8 cellular contexts compared by ENCODE assay signal in the genomic region with DNA sequence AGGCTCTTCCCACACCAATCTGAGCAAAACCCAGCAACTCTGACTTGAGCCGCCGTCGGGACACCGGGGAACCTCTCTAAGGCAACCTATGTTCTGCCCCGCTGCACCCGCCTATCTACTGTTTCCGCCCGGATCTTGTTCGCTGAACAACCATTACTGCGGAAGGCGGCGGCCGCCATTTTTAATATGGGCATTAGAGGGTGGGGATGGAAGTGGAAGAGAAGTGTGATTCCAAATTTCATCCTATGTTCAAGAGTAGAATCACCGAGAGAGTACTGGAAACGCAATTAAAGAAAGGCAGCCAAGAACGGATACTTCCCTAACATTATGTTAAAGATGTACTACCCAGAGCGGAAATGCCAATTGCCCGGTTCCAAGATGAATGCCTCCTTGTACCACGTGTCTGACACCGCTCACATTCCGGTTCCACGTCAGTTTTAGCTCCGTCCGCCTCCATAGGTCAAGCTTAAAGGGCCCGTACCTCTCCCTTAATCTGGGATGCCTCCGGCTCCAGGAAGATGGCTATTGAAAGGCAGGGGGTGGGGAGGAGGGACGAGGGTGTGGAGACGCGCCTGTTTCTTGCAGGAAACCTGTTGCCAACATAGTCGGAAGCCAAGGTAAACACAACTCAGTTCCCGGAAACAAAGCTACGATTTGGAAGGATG. TPM values are rescaled to one million over a fixed set of nuclear protein-coding genes. Genes with fewer than 3 reads are reported as not detected.
DNase-seq lines count a peak whose midpoint lies in the region; ATAC-seq and TF ChIP-seq lines count a peak whose summit lies in the region.

DPAGT1 (minus strand) TSS at position 95 of the 665 bp plus-strand sequence. CDS start 198 bp downstream, outside the sequence.

- H3K9me3 Mint-ChIP-seq in WTC11, result no peaks in the 10 kb centered on the region
- H3K9me3 Mint-ChIP-seq in immature natural killer cell, result no peaks in the 10 kb centered on the region

- DNase-seq in NCI-H2227 treated with DMSO at 0.1 percent for 48 hours (lab: John Stamatoyannopoulos, UW), result peak; percentile 92
- DNase-seq in WTC11 (ENCODE audit: low spot score), result peak; percentile 88
- peak; percentile 53 to 97 (median 87) for DNase-seq in caudate nucleus (lab: John Stamatoyannopoulos, UW)
- peak; percentile 83 to 86 (median 86) for DNase-seq in immature natural killer cell
- peak; percentile 35 for DNase-seq in smooth muscle cell (lab: John Stamatoyannopoulos, UW; ENCODE audit: unreplicated experiment)

- peak within 1 kb of the TSS; percentile 80 for H2AFZ ChIP-seq in ACC112 (ENCODE audit: low read length, unreplicated experiment)
- peak within 1 kb of the TSS; percentile 97 for H2AFZ ChIP-seq in smooth muscle cell (ENCODE audit: low read depth)

- H3K36me3 ChIP-seq in ACC112 (ENCODE audit: insufficient read depth, low read length) (peaks cover 10% of the 10 kb centered on the region), smooth muscle cell (ENCODE audit: low read depth) (no peaks in the 10 kb centered on the region)

- CTCF ChIA-PET in WTC11 (lab: Charles Lee), result interaction anchor here (0.8 to 1.9 kb wide), 21 partner anchors 8 to 467 kb away, joined by 3 to 15 read pairs (median 5); partner anchors contain the start of genes ABCG4, CBL, HINFP and HMBS

- peaks cover 19% of the 10 kb centered on the region for H3K4me1 ChIP-seq in ACC112 (ENCODE audit: control insufficient read depth, insufficient read depth, low read length, unreplicated experiment)
- peaks cover 17% of the 10 kb centered on the region for H3K4me1 ChIP-seq in smooth muscle cell (ENCODE audit: low read depth)

- H3K27me3 Mint-ChIP-seq in WTC11 (ENCODE audit: low read depth) (no peaks in the 10 kb centered on the region; the same call in 1 of the 2 replicates), immature natural killer cell (ENCODE audit: low read depth in 3 of 3) (peaks cover 0 to 2% (median 0%) of the 10 kb centered on the region in 3 donors)

- H3K36me3 Mint-ChIP-seq in WTC11 (peaks cover 22% of the 10 kb centered on the region), immature natural killer cell (peaks cover 8 to 16% (median 11%) of the 10 kb centered on the region in 3 donors)

- POLR2A ChIA-PET in WTC11 (lab: Charles Lee), result interaction anchor here (0.6 to 1.9 kb wide), 14 partner anchors 8 to 467 kb away, joined by 3 to 19 read pairs (median 3); partner anchors contain the start of genes HINFP, HMBS, HYOU1 and RPS25

- peak within 1 kb of the TSS; percentile 92 for H3K4me3 ChIP-seq in ACC112 (ENCODE audit: low read depth, low read length)
- peak within 1 kb of the TSS; percentile 81 for H3K4me3 ChIP-seq in smooth muscle cell

- under 1% methylated on average over 32 of the region's 32 CpGs for WGBS in smooth muscle cell (ENCODE audit: low lambda C conversion rate)

- peaks cover 14% of the 10 kb centered on the region for H3F3A ChIP-seq in smooth muscle cell (ENCODE audit: low read depth)

- H3K27ac ChIP-seq in ACC112 (ENCODE audit: low read depth, low read length) (peak within 1 kb of the TSS; percentile 95), caudate nucleus (ENCODE audit: low read depth, low read length) (peak within 1 kb of the TSS; percentile 98), smooth muscle cell (ENCODE audit: low read depth) (peak within 1 kb of the TSS; percentile 99)

- peak within 1 kb of the TSS; percentile 97 for H3K9ac ChIP-seq in smooth muscle cell (ENCODE audit: low read depth)

- peaks cover 33% of the 10 kb centered on the region for H3K4me1 Mint-ChIP-seq in WTC11
- peaks cover 50% of the 10 kb centered on the region in 2 donors for H3K4me1 Mint-ChIP-seq in immature natural killer cell

- H3K79me2 ChIP-seq in ACC112 (ENCODE audit: control insufficient read depth, insufficient read depth, low read length, unreplicated experiment) (peaks cover 17% of the 10 kb centered on the region), smooth muscle cell (ENCODE audit: low read depth) (peaks cover 11% of the 10 kb centered on the region)

- H3K9me3 ChIP-seq in smooth muscle cell (replicated peaks; ENCODE audit: low read depth), result no peaks in the 10 kb centered on the region

- no peaks in the 10 kb centered on the region for H3K27me3 ChIP-seq in ACC112 (ENCODE audit: insufficient read depth, low read length)
- no peaks in the 10 kb centered on the region for H3K27me3 ChIP-seq in smooth muscle cell (ENCODE audit: low read depth)

- TF ChIP-seq CTCF in WTC11 (IDR thresholded peaks at IDR 0.05) (no peak), smooth muscle cell (IDR thresholded peaks at IDR 0.05; ENCODE audit: borderline replicate concordance, insufficient read depth, poor library complexity, severe bottlenecking) (no peak)

- peak; percentile 76 for ATAC-seq in GM18870 (IDR thresholded peaks at IDR 0.05; ENCODE audit: unreplicated experiment)
- peak; percentile 69 for ATAC-seq in HG03159 (IDR thresholded peaks at IDR 0.05; ENCODE audit: unreplicated experiment)
- peak; percentile 83 for ATAC-seq in WTC11

- H3K4me2 ChIP-seq in smooth muscle cell, result peak within 1 kb of the TSS; percentile 98

- no peaks in the 10 kb centered on the region for H4K20me1 ChIP-seq in smooth muscle cell (ENCODE audit: low read depth)

- H3K4me3 Mint-ChIP-seq in WTC11, result peak within 1 kb of the TSS; percentile 92
- H3K4me3 Mint-ChIP-seq in immature natural killer cell, result peak within 1 kb of the TSS; percentile 93 to 96 (median 94)

- H3K27ac Mint-ChIP-seq in WTC11 (peak within 1 kb of the TSS; percentile 100), immature natural killer cell (peak within 1 kb of the TSS; percentile 96 to 99 (median 98))

TF ChIP-seq in WTC11, 78 proteins besides CTCF, POLR2A, EP300 and RAD21 (continues in another document):
- TF ChIP-seq ATF1 (CRISPR knock-in tag; IDR thresholded peaks at IDR 0.05), result no peak
- peak; percentile 79 for TF ChIP-seq TEAD1 (CRISPR knock-in tag; IDR thresholded peaks at IDR 0.05)
- TF ChIP-seq, protein P1, sequence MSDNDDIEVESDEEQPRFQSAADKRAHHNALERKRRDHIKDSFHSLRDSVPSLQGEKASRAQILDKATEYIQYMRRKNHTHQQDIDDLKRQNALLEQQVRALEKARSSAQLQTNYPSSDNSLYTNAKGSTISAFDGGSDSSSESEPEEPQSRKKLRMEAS (CRISPR knock-in tag; IDR thresholded peaks at IDR 0.05), result peak; percentile 58; the same call in 1 of the 2 replicates
- no peak for TF ChIP-seq JUN (CRISPR knock-in tag; IDR thresholded peaks at IDR 0.05)
- TF ChIP-seq, protein P2, sequence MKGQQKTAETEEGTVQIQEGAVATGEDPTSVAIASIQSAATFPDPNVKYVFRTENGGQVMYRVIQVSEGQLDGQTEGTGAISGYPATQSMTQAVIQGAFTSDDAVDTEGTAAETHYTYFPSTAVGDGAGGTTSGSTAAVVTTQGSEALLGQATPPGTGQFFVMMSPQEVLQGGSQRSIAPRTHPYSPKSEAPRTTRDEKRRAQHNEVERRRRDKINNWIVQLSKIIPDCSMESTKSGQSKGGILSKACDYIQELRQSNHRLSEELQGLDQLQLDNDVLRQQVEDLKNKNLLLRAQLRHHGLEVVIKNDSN (CRISPR knock-in tag; IDR thresholded peaks at IDR 0.05), result peak; percentile 95
- no peak for TF ChIP-seq NFATC4 (CRISPR knock-in tag; IDR thresholded peaks at IDR 0.05)
- TF ChIP-seq ETV6 (CRISPR knock-in tag; IDR thresholded peaks at IDR 0.05), result peak; percentile 90
- TF ChIP-seq, protein P3, sequence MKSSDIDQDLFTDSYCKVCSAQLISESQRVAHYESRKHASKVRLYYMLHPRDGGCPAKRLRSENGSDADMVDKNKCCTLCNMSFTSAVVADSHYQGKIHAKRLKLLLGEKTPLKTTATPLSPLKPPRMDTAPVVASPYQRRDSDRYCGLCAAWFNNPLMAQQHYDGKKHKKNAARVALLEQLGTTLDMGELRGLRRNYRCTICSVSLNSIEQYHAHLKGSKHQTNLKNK (CRISPR knock-in tag; IDR thresholded peaks at IDR 0.05), result no peak
- TF ChIP-seq, protein P4, sequence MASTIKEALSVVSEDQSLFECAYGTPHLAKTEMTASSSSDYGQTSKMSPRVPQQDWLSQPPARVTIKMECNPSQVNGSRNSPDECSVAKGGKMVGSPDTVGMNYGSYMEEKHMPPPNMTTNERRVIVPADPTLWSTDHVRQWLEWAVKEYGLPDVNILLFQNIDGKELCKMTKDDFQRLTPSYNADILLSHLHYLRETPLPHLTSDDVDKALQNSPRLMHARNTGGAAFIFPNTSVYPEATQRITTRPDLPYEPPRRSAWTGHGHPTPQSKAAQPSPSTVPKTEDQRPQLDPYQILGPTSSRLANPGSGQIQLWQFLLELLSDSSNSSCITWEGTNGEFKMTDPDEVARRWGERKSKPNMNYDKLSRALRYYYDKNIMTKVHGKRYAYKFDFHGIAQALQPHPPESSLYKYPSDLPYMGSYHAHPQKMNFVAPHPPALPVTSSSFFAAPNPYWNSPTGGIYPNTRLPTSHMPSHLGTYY (CRISPR knock-in tag; IDR thresholded peaks at IDR 0.05), result no peak
- TF ChIP-seq ZNF121 (CRISPR knock-in tag; IDR thresholded peaks at IDR 0.05), result no peak
- TF ChIP-seq, protein P5, sequence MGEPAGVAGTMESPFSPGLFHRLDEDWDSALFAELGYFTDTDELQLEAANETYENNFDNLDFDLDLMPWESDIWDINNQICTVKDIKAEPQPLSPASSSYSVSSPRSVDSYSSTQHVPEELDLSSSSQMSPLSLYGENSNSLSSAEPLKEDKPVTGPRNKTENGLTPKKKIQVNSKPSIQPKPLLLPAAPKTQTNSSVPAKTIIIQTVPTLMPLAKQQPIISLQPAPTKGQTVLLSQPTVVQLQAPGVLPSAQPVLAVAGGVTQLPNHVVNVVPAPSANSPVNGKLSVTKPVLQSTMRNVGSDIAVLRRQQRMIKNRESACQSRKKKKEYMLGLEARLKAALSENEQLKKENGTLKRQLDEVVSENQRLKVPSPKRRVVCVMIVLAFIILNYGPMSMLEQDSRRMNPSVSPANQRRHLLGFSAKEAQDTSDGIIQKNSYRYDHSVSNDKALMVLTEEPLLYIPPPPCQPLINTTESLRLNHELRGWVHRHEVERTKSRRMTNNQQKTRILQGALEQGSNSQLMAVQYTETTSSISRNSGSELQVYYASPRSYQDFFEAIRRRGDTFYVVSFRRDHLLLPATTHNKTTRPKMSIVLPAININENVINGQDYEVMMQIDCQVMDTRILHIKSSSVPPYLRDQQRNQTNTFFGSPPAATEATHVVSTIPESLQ (CRISPR knock-in tag; IDR thresholded peaks at IDR 0.05), result no peak
- TF ChIP-seq, protein P6, sequence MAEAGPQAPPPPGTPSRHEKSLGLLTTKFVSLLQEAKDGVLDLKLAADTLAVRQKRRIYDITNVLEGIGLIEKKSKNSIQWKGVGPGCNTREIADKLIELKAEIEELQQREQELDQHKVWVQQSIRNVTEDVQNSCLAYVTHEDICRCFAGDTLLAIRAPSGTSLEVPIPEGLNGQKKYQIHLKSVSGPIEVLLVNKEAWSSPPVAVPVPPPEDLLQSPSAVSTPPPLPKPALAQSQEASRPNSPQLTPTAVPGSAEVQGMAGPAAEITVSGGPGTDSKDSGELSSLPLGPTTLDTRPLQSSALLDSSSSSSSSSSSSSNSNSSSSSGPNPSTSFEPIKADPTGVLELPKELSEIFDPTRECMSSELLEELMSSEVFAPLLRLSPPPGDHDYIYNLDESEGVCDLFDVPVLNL (CRISPR knock-in tag; IDR thresholded peaks at IDR 0.05; ENCODE audit: borderline replicate concordance, low read depth), result no peak

RNA-seq across cellular contexts. Expression of gene DPAGT1, which starts in this region (rescaled TPM):
- 59.6 to 64.6 TPM (median 63.5 TPM) in 3 replicates for total RNA-seq in WTC11 (2021)
- 10 to 100 TPM; 23.7 to 47.4 (median 44.5) TPM for polyA plus RNA-seq in immature natural killer cell
- 26.2 and 40.5 TPM in 2 replicates for total RNA-seq in smooth muscle cell
- polyA plus RNA-seq in smooth muscle cell, result 68.1 and 73.7 TPM in 2 replicates

Comparison
In these comparisons a context has a peak if more than half of its experiments do, and no peak if none do; other contexts are left out.
1. Peak in every context shown above with its lines: DNase-seq, ATAC-seq, H3K4me3 ChIP-seq and H3K27ac ChIP-seq.
2. DNase-seq: peak in every context shown above with its lines; median percentile 92 in NCI-H2227 treated with DMSO at 0.1 percent for 48 hours; 88 in WTC11; 87 in caudate nucleus; 86 in immature natural killer cell; 35 in smooth muscle cell.